In genomic region chr4:56961107-56961500, GRCh38 we compare ENCODE assay signal across 21 cellular contexts.
"Had no signal": no experiment of that assay in that cellular context is flagged by ENCODE, and none has a peak within 500 bp of the region (broad histone marks: within the 10 kb centered on the region; RNA-seq: fewer than 3 reads in every experiment).

No MANE protein-coding gene starts in this region.

- H3K9me3 Mint-ChIP-seq: activated CD4-positive, alpha-beta memory T cell treated with anti-CD3 and anti-CD28 coated beads, Interleukin-2, amount 10 ng/mL, durations not matched to agents 7 days and 5 days; activated naive CD4-positive, alpha-beta T cell treated with anti-CD3 and anti-CD28 coated beads, Interleukin-2, amount 50 U/mL, for 72 hours; memory B cell; natural killer cell treated with Interleukin-12 subunit alpha and Interleukin-12 subunit beta and Interleukin-15 and Interleukin-18, amount 100 ng/mL, for 72 hours had no signal

- H3K9me3 ChIP-seq: heart right ventricle, ovary, prostate gland, spleen, tibial artery had no signal

- ATAC-seq: activated naive CD4-positive, alpha-beta T cell treated with anti-CD3 and anti-CD28 coated beads, Interleukin-2, amount 50 U/mL, for 72 hours; heart right ventricle; left cardiac atrium; natural killer cell treated with Interleukin-12 subunit alpha and Interleukin-12 subunit beta and Interleukin-15 and Interleukin-18, amount 100 ng/mL, for 72 hours had no signal

- H3K27ac ChIP-seq: cardiac muscle cell, heart right ventricle, ovary, prostate gland, spleen, tibial artery had no signal

- H3K4me1 ChIP-seq: prostate gland had no signal

- H3K4me1 Mint-ChIP-seq: activated CD4-positive, alpha-beta memory T cell treated with anti-CD3 and anti-CD28 coated beads, Interleukin-2, amount 10 ng/mL, durations not matched to agents 7 days and 5 days; memory B cell had no signal

- H3K27me3 ChIP-seq: cardiac muscle cell, heart right ventricle, ovary, spleen, tibial artery had no signal

- H3K4me3 Mint-ChIP-seq: activated CD4-positive, alpha-beta memory T cell treated with anti-CD3 and anti-CD28 coated beads, Interleukin-2, amount 10 ng/mL, durations not matched to agents 7 days and 5 days; memory B cell; natural killer cell treated with Interleukin-12 subunit alpha and Interleukin-12 subunit beta and Interleukin-15 and Interleukin-18, amount 100 ng/mL, for 72 hours had no signal

- H3K27ac Mint-ChIP-seq: activated CD4-positive, alpha-beta memory T cell treated with anti-CD3 and anti-CD28 coated beads, Interleukin-2, amount 10 ng/mL, durations not matched to agents 7 days and 5 days; memory B cell; natural killer cell treated with Interleukin-12 subunit alpha and Interleukin-12 subunit beta and Interleukin-15 and Interleukin-18, amount 100 ng/mL, for 72 hours had no signal

- H3K4me3 ChIP-seq: cardiac muscle cell, heart right ventricle, ovary, prostate gland, spleen, tibial artery had no signal

- H3K27me3 Mint-ChIP-seq: activated CD4-positive, alpha-beta memory T cell treated with anti-CD3 and anti-CD28 coated beads, Interleukin-2, amount 10 ng/mL, durations not matched to agents 7 days and 5 days; memory B cell; natural killer cell treated with Interleukin-12 subunit alpha and Interleukin-12 subunit beta and Interleukin-15 and Interleukin-18, amount 100 ng/mL, for 72 hours had no signal

- DNase-seq: activated CD4-positive, alpha-beta memory T cell treated with anti-CD3 and anti-CD28 coated beads, Interleukin-2, amount 10 ng/mL, durations not matched to agents 7 days and 5 days; activated CD4-positive, alpha-beta T cell treated with anti-CD3 and anti-CD28 coated beads for 48 hours; activated CD4-positive, CD25-positive, alpha-beta regulatory T cell; activated gamma-delta T cell; amygdala; cortex of kidney; heart right ventricle; islet precursor cell; left cardiac atrium; ovary; spleen; stimulated activated CD4-positive, alpha-beta T cell treated with anti-CD3 and anti-CD28 coated beads, Interleukin-4, amount 100 ng/mL, for 1 hour; stimulated activated naive CD4-positive, alpha-beta T cell; substantia nigra; T-helper 9 cell; tibial artery had no signal

- H3K36me3 ChIP-seq: ovary, prostate gland had no signal
